2 cellular contexts compared by ENCODE assay signal in the genomic region with DNA sequence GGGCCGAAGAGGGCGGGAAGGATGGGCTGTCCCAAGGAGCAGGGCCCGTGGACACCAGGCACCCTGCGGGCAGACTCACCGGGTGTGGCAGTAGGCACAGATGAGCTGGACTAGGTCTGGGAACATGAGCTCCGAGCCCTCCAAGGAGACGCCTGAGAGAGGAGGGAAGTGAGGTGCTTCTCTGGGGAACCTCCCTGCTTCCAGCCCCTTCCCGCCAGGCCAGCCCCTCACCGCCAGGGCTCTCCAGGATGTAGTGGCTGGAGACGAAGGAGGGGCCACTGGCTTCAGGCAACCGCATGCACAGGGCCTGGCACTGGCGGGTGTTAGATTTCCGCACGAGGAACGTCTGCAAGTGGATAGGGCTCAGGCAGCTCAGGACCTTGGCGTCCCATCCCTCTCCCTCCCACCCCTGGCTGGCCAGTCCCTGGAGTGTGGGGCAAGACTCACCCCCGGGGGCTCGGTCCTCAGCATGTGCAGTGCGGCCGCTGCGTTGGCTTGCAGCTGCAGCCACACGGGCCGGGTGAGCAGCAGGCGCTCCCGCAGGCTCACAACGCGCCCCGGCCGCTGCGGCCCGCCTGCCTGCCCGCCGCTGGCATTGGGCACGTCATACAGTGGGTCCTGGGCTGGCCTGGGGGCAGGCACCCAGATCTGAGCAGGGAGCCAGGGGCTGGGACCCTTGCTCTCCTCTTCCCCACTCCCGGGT.
A peak's percentile ranks its signal among the peaks of the same experiment; 100 is the strongest.
TF ChIP-seq lines count a peak whose summit lies in the region.

No MANE protein-coding gene starts in this region.

TF ChIP-seq in IMR-90, 13 proteins besides CTCF, POLR2A, EP300 and RAD21:
- TF ChIP-seq CHD1 (IDR thresholded peaks at IDR 0.05; ENCODE audit: low read depth, low read length) (no peak; the same call in 1 of the 2 replicates), CEBPB (IDR thresholded peaks at IDR 0.05; ENCODE audit: low read depth, low read length) (peak; percentile 17; the same call in 1 of the 2 replicates), MXI1 (IDR thresholded peaks at IDR 0.05; ENCODE audit: borderline replicate concordance, low read depth, low read length) (peak; percentile 38; the same call in 1 of the 2 replicates), RFX5 (IDR thresholded peaks at IDR 0.05; ENCODE audit: low read depth, low read length) (no peak), RCOR1 (IDR thresholded peaks at IDR 0.05; ENCODE audit: insufficient replicate concordance, low read length) (no peak), BHLHE40 (IDR thresholded peaks at IDR 0.05; ENCODE audit: low read depth, low read length) (peak; percentile 57), NFE2L2 (IDR thresholded peaks at IDR 0.05; ENCODE audit: low read depth, low read length) (no peak), MAZ (IDR thresholded peaks at IDR 0.05; ENCODE audit: borderline replicate concordance, low read depth, low read length) (peak; percentile 70; the same call in 1 of the 2 replicates)
- TF ChIP-seq, protein P1, sequence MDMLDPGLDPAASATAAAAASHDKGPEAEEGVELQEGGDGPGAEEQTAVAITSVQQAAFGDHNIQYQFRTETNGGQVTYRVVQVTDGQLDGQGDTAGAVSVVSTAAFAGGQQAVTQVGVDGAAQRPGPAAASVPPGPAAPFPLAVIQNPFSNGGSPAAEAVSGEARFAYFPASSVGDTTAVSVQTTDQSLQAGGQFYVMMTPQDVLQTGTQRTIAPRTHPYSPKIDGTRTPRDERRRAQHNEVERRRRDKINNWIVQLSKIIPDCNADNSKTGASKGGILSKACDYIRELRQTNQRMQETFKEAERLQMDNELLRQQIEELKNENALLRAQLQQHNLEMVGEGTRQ (IDR thresholded peaks at IDR 0.05; ENCODE audit: low read depth, low read length) = 0 out of 2 replicates have a peak, but pooled peaks have one; percentile 6
- TF ChIP-seq, protein P2, sequence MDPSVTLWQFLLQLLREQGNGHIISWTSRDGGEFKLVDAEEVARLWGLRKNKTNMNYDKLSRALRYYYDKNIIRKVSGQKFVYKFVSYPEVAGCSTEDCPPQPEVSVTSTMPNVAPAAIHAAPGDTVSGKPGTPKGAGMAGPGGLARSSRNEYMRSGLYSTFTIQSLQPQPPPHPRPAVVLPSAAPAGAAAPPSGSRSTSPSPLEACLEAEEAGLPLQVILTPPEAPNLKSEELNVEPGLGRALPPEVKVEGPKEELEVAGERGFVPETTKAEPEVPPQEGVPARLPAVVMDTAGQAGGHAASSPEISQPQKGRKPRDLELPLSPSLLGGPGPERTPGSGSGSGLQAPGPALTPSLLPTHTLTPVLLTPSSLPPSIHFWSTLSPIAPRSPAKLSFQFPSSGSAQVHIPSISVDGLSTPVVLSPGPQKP (IDR thresholded peaks at IDR 0.05; ENCODE audit: borderline replicate concordance, low read depth, low read length) = no peak

TF ChIP-seq in K562, 482 proteins besides CTCF, POLR2A, EP300 and RAD21:
- TF ChIP-seq POLR2G (IDR thresholded peaks at IDR 0.05; ENCODE audit: low read depth, low read length) (peak; percentile 57), PHTF2 (CRISPR knock-in tag; IDR thresholded peaks at IDR 0.05) (no peak), RBFOX2 (IDR thresholded peaks at IDR 0.05; ENCODE audit: low read depth, low read length) (0 out of 2 replicates have a peak, but pooled peaks have one; percentile 5)
- TF ChIP-seq, protein P3, sequence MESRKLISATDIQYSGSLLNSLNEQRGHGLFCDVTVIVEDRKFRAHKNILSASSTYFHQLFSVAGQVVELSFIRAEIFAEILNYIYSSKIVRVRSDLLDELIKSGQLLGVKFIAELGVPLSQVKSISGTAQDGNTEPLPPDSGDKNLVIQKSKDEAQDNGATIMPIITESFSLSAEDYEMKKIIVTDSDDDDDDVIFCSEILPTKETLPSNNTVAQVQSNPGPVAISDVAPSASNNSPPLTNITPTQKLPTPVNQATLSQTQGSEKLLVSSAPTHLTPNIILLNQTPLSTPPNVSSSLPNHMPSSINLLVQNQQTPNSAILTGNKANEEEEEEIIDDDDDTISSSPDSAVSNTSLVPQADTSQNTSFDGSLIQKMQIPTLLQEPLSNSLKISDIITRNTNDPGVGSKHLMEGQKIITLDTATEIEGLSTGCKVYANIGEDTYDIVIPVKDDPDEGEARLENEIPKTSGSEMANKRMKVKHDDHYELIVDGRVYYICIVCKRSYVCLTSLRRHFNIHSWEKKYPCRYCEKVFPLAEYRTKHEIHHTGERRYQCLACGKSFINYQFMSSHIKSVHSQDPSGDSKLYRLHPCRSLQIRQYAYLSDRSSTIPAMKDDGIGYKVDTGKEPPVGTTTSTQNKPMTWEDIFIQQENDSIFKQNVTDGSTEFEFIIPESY (CRISPR knock-in tag; IDR thresholded peaks at IDR 0.05) = peak; percentile 84
- TF ChIP-seq, protein P4, sequence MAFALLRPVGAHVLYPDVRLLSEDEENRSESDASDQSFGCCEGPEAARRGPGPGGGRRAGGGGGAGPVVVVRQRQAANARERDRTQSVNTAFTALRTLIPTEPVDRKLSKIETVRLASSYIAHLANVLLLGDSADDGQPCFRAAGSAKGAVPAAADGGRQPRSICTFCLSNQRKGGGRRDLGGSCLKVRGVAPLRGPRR (CRISPR knock-in tag; IDR thresholded peaks at IDR 0.05) = no peak
